Comparison of ENCODE assay signal across 8 cellular contexts in genomic region chr22:28802595-28803087, GRCh38. TPM values are rescaled to one million over a fixed set of nuclear protein-coding genes. Genes with fewer than 3 reads are reported as not detected.
DNase-seq lines count a peak whose midpoint lies in the region; ATAC-seq, FAIRE-seq and TF ChIP-seq lines count a peak whose summit lies in the region.

No MANE protein-coding gene starts in this region.

- intact Hi-C loops in activated T-helper 2 cell treated with anti-CD3 and anti-CD28 coated beads, Interferon-gamma antibody, Interleukin-2, Interleukin-4, amounts not matched to agents 10 μg/mL and 5 μg/mL and 100 μg/mL, durations not matched to agents 14 hours and 24 hours and 36 hours (cut with micrococcal nuclease) = no loop called here

- POLR2A ChIA-PET in HEK293T (lab: Yijun Ruan, JAX) = interaction anchor here (5.1 kb wide), 1 partner anchor 11 kb away, joined by 48 read pairs; no protein-coding TSS in a partner anchor

- peaks cover 5% of the 10 kb centered on the region for H3K36me3 ChIP-seq in mucosa of stomach (ENCODE audit: control insufficient read depth, insufficient read depth, low read length)

- H3K27ac ChIP-seq in C4-2B = 0 out of 2 replicates have a peak overlapping the region, but pooled peaks have one; percentile 10

- H3K36me3 Mint-ChIP-seq in activated T-helper 2 cell treated with anti-CD3 and anti-CD28 coated beads, Interferon-gamma antibody, Interleukin-2, Interleukin-4, amounts not matched to agents 10 μg/mL and 5 μg/mL and 100 μg/mL, durations not matched to agents 14 hours and 24 hours and 36 hours (ENCODE audit: low read depth) = peaks cover 57% of the 10 kb centered on the region

- H3K4me3 ChIP-seq in mucosa of stomach (ENCODE audit: low read length) = no peak overlapping the region

- no peak for FAIRE-seq in frontal cortex (lab: Jason Lieb, UNC)

- H3K4me1 ChIP-seq in mucosa of stomach (ENCODE audit: control insufficient read depth, insufficient read depth, low read length) = peaks cover 16% of the 10 kb centered on the region

- no peaks in the 10 kb centered on the region for H3K27me3 Mint-ChIP-seq in activated T-helper 2 cell treated with anti-CD3 and anti-CD28 coated beads, Interferon-gamma antibody, Interleukin-2, Interleukin-4, amounts not matched to agents 10 μg/mL and 5 μg/mL and 100 μg/mL, durations not matched to agents 14 hours and 24 hours and 36 hours (ENCODE audit: low read depth)

- H3K4me1 Mint-ChIP-seq in activated T-helper 2 cell treated with anti-CD3 and anti-CD28 coated beads, Interferon-gamma antibody, Interleukin-2, Interleukin-4, amounts not matched to agents 10 μg/mL and 5 μg/mL and 100 μg/mL, durations not matched to agents 14 hours and 24 hours and 36 hours (ENCODE audit: low read depth) = peaks cover 23% of the 10 kb centered on the region

- in situ Hi-C loops in KBM-7 (cut with MboI; ENCODE audit: low pct_unique_long_range_greater_than_20kb, low sequenced_read_pairs) = no loop called here

- CTCF ChIA-PET in HEK293T (lab: Yijun Ruan, JAX) = no interaction called here

- H3K9me3 ChIP-seq in mucosa of stomach (ENCODE audit: control insufficient read depth, low read length) = no peaks in the 10 kb centered on the region

- no peak for ATAC-seq in SK-N-SH treated with all-trans-retinoic acid at 6 μM for 48 hours

- peak overlapping the region; percentile 82 for H3K4me3 Mint-ChIP-seq in activated T-helper 2 cell treated with anti-CD3 and anti-CD28 coated beads, Interferon-gamma antibody, Interleukin-2, Interleukin-4, amounts not matched to agents 10 μg/mL and 5 μg/mL and 100 μg/mL, durations not matched to agents 14 hours and 24 hours and 36 hours (ENCODE audit: low read depth)

- DNase-seq in HEK293T (ENCODE audit: extremely low spot score) = peak; percentile 33
- no peak for DNase-seq in activated T-helper 2 cell treated with anti-CD3 and anti-CD28 coated beads, Interferon-gamma antibody, Interleukin-2, Interleukin-4, amounts not matched to agents 10 μg/mL and 5 μg/mL and 100 μg/mL, durations not matched to agents 14 hours and 24 hours and 36 hours (ENCODE audit: low spot score)
- no peak for DNase-seq in frontal cortex (ENCODE audit: low spot score in 2 of 2)
- DNase-seq in KBM-7 = no peak
- DNase-seq in NCI-H226 = no peak

- H3K27me3 ChIP-seq in mucosa of stomach (ENCODE audit: control insufficient read depth, insufficient read depth, low read length) = no peaks in the 10 kb centered on the region

- no peaks in the 10 kb centered on the region for H3K9me3 Mint-ChIP-seq in activated T-helper 2 cell treated with anti-CD3 and anti-CD28 coated beads, Interferon-gamma antibody, Interleukin-2, Interleukin-4, amounts not matched to agents 10 μg/mL and 5 μg/mL and 100 μg/mL, durations not matched to agents 14 hours and 24 hours and 36 hours

- H3K27ac Mint-ChIP-seq in activated T-helper 2 cell treated with anti-CD3 and anti-CD28 coated beads, Interferon-gamma antibody, Interleukin-2, Interleukin-4, amounts not matched to agents 10 μg/mL and 5 μg/mL and 100 μg/mL, durations not matched to agents 14 hours and 24 hours and 36 hours = peak overlapping the region; percentile 83

- no peak for TF ChIP-seq CTCF in C4-2B (conservative IDR thresholded peaks at IDR 0.05)

- peak overlapping the region; percentile 100 for H3K9ac ChIP-seq in mucosa of stomach (ENCODE audit: low read length)

TF ChIP-seq in HEK293T, 16 proteins besides CTCF, POLR2A, EP300 and RAD21:
- TF ChIP-seq TARDBP (IDR thresholded peaks at IDR 0.05) = no peak
- TF ChIP-seq ZNF384 (IDR thresholded peaks at IDR 0.05) = peak; percentile 18; the same call in 1 of the 2 replicates

TF ChIP-seq in SK-N-SH treated with all-trans-retinoic acid at 6 μM for 48 hours, 23 proteins besides CTCF, POLR2A, EP300 and RAD21 (continues in another document):
- TF ChIP-seq OSR1 (CRISPR knock-in tag; IDR thresholded peaks at IDR 0.05) (no peak), ZFP30 (CRISPR knock-in tag; IDR thresholded peaks at IDR 0.05) (no peak), POU6F1 (CRISPR knock-in tag; IDR thresholded peaks at IDR 0.05; ENCODE audit: borderline replicate concordance, low read depth) (no peak), PATZ1 (CRISPR knock-in tag; IDR thresholded peaks at IDR 0.05; ENCODE audit: borderline replicate concordance) (no peak), RARB (CRISPR knock-in tag; IDR thresholded peaks at IDR 0.05) (no peak), TSHZ2 (CRISPR knock-in tag; IDR thresholded peaks at IDR 0.05) (no peak), ZNF70 (CRISPR knock-in tag; IDR thresholded peaks at IDR 0.05) (no peak), CSDC2 (CRISPR knock-in tag; IDR thresholded peaks at IDR 0.05) (no peak), CSRNP3 (CRISPR knock-in tag; IDR thresholded peaks at IDR 0.05) (no peak)

RNA-seq across cellular contexts. Expression of gene XBP1, which starts 2.3 kb away (rescaled TPM):
- total RNA-seq in activated T-helper 2 cell treated with anti-CD3 and anti-CD28 coated beads, Interferon-gamma antibody, Interleukin-2, Interleukin-4, amounts not matched to agents 10 μg/mL and 5 μg/mL and 100 μg/mL, durations not matched to agents 14 hours and 24 hours and 36 hours = 146 and 152 TPM in 2 replicates
- total RNA-seq in frontal cortex = 45.2 TPM

RNA-seq across cellular contexts. Expression of gene CCDC117, which starts 30.1 kb away (rescaled TPM):
- 33.9 and 38.6 TPM in 2 replicates for total RNA-seq in activated T-helper 2 cell treated with anti-CD3 and anti-CD28 coated beads, Interferon-gamma antibody, Interleukin-2, Interleukin-4, amounts not matched to agents 10 μg/mL and 5 μg/mL and 100 μg/mL, durations not matched to agents 14 hours and 24 hours and 36 hours
- 27.3 TPM for total RNA-seq in frontal cortex
